ENCODE assay signal across 24 cellular contexts in genomic region chr18:76385681-76385975, GRCh38.
"Had no signal": no experiment of that assay in that cellular context is flagged by ENCODE, and none has a peak within 500 bp of the region (broad histone marks: within the 10 kb centered on the region; RNA-seq: fewer than 3 reads in every experiment).

No MANE protein-coding gene starts in this region.

- H3K4me3 ChIP-seq: esophagus squamous epithelium, heart right ventricle, left ventricle myocardium inferior, lung, right lobe of liver, spleen, thyroid gland had no signal

- H2AFZ ChIP-seq: parathyroid adenoma had no signal

- H3K36me3 ChIP-seq: left ventricle myocardium inferior, right lobe of liver, thyroid gland had no signal

- H3K9ac ChIP-seq: parathyroid adenoma had no signal

- ATAC-seq: effector memory CD8-positive, alpha-beta T cell; heart right ventricle; left cardiac atrium; natural killer cell; right lobe of liver; stimulated activated naive CD8-positive, alpha-beta T cell treated with anti-CD3 and anti-CD28 coated beads, Interleukin-15, amount 100 ng/mL, for 72 hours had no signal

- DNase-seq: cerebellar nuclear complex; cortex of kidney; effector memory CD8-positive, alpha-beta T cell; erythroblast; esophagus squamous epithelium; foreskin melanocyte; glutamatergic neuron; heart right ventricle; hippocampal formation; left cardiac atrium; left ventricle myocardium inferior; right lobe of liver; spleen; stimulated activated CD4-positive, alpha-beta T cell treated with anti-CD3 and anti-CD28 coated beads, Interleukin-2, amount 100 ng/mL, for 48 hours; stimulated activated CD8-positive, alpha-beta memory T cell treated with anti-CD3 and anti-CD28 coated beads, Interleukin-4, amount 100 ng/mL, for 48 hours; thyroid gland; trophoblast cell had no signal

- H3K27me3 ChIP-seq: esophagus squamous epithelium, heart right ventricle, right lobe of liver, spleen, thyroid gland had no signal

- H3K4me1 ChIP-seq: parathyroid adenoma had no signal

- H3K9me3 Mint-ChIP-seq: effector memory CD8-positive, alpha-beta T cell; memory B cell; natural killer cell; neural crest cell; stimulated activated naive CD8-positive, alpha-beta T cell treated with anti-CD3 and anti-CD28 coated beads, Interleukin-15, amount 100 ng/mL, for 72 hours had no signal

- H3K27ac ChIP-seq: esophagus squamous epithelium, heart right ventricle, left ventricle myocardium inferior, parathyroid adenoma, right lobe of liver, spleen, thyroid gland had no signal

- H3K4me3 Mint-ChIP-seq: memory B cell, neural crest cell had no signal

- H3K9me3 ChIP-seq: esophagus squamous epithelium, left ventricle myocardium inferior, right lobe of liver, thyroid gland had no signal

- H3K27ac Mint-ChIP-seq: memory B cell, progenitor cell of endocrine pancreas had no signal

- H3K27me3 Mint-ChIP-seq: memory B cell, progenitor cell of endocrine pancreas had no signal

- H3K36me3 Mint-ChIP-seq: memory B cell, natural killer cell had no signal
